In the genomic region with DNA sequence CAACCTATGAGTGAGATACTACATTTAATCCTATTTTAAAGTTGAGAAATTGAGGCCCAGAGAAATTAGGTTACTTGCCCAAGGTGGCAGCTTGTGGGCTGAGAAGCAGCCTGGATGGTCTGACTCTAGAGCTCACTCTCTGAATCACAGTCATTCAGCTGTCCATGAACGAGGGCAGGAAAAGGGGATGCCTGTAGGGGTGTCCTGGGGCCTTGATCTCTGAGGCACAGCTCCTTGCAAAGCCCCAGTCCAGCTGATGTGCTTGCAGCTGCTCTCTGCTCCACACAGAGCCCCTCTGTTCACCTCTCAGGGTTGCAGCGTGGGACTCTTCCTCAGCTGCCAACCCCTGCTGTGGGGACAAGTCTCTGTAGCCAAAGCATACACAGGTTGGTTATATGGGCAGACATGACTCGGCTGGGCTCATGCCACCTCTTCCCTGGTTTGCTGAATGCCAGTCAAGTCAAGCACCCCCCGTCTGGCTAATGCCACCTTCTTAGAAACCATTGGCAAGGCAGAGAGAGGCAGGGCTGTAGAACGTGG, we compare ENCODE assay signal across 24 cellular contexts. TPM values are rescaled to one million over a fixed set of nuclear protein-coding genes. Genes with fewer than 3 reads are reported as not detected.
DNase-seq lines count a peak whose midpoint lies in the region; ATAC-seq and TF ChIP-seq lines count a peak whose summit lies in the region.
"Had no signal": no experiment of that assay in that cellular context is flagged by ENCODE, and none has a peak within 500 bp of the region (broad histone marks: within the 10 kb centered on the region; RNA-seq: fewer than 3 reads in every experiment).

No MANE protein-coding gene starts in this region.

- H3K27ac Mint-ChIP-seq in activated CD8-positive, alpha-beta T cell treated with anti-CD3 and anti-CD28 coated beads, Interleukin-2, amount 10 ng/mL, durations not matched to agents 7 days and 5 days, result no peak overlapping the region
- no peak overlapping the region for H3K27ac Mint-ChIP-seq in activated CD8-positive, alpha-beta T cell treated with anti-CD3 and anti-CD28 coated beads for 36 hours
- peak overlapping the region in 4 of 6 donors; percentile 40 to 84 (median 68) for H3K27ac Mint-ChIP-seq in immature natural killer cell

- H3K27me3 Mint-ChIP-seq in activated CD8-positive, alpha-beta T cell treated with anti-CD3 and anti-CD28 coated beads, Interleukin-2, amount 10 ng/mL, durations not matched to agents 7 days and 5 days (ENCODE audit: low read depth), result no peaks in the 10 kb centered on the region
- H3K27me3 Mint-ChIP-seq in activated CD8-positive, alpha-beta T cell treated with anti-CD3 and anti-CD28 coated beads for 36 hours, result no peaks in the 10 kb centered on the region
- peaks cover 2 to 5% (median 5%) of the 10 kb centered on the region in 3 donors for H3K27me3 Mint-ChIP-seq in immature natural killer cell (ENCODE audit: low read depth in 3 of 3)

- CTCF ChIA-PET in activated CD8-positive, alpha-beta T cell treated with anti-CD3 and anti-CD28 coated beads, Interleukin-2, amount 10 ng/mL, durations not matched to agents 7 days and 5 days (lab: Charles Lee), result no interaction called here
- CTCF ChIA-PET in activated CD8-positive, alpha-beta T cell treated with anti-CD3 and anti-CD28 coated beads for 36 hours (lab: Charles Lee), result no interaction called here

- H3K4me1 ChIP-seq in sigmoid colon, result no peaks in the 10 kb centered on the region
- H3K4me1 ChIP-seq: Caco-2 had no signal

- H3K9me3 ChIP-seq in sigmoid colon, result no peaks in the 10 kb centered on the region
- H3K9me3 ChIP-seq: BLaER1 treated with 17β-estradiol and CSF1 and Interleukin-3, amounts not matched to agents 10 nM and 100 nM; Caco-2 had no signal

- 82 to 86% methylated on average over 5 of the region's 5 CpGs for WGBS in sigmoid colon, 2 donors

- ATAC-seq in activated CD8-positive, alpha-beta T cell treated with anti-CD3 and anti-CD28 coated beads, Interleukin-2, amount 10 ng/mL, durations not matched to agents 7 days and 5 days, result no peak
- ATAC-seq in activated CD8-positive, alpha-beta T cell treated with anti-CD3 and anti-CD28 coated beads for 36 hours, result no peak
- ATAC-seq: PC-3, SK-N-SH treated with all-trans-retinoic acid at 6 μM for 48 hours had no signal

- H3K9me3 Mint-ChIP-seq in activated CD8-positive, alpha-beta T cell treated with anti-CD3 and anti-CD28 coated beads, Interleukin-2, amount 10 ng/mL, durations not matched to agents 7 days and 5 days (ENCODE audit: insufficient read depth), result no peaks in the 10 kb centered on the region
- no peaks in the 10 kb centered on the region for H3K9me3 Mint-ChIP-seq in activated CD8-positive, alpha-beta T cell treated with anti-CD3 and anti-CD28 coated beads for 36 hours
- H3K9me3 Mint-ChIP-seq in immature natural killer cell, result no peaks in the 10 kb centered on the region
- H3K9me3 Mint-ChIP-seq: CD4-positive, alpha-beta memory T cell had no signal

- no peaks in the 10 kb centered on the region for H3K27me3 ChIP-seq in sigmoid colon
- H3K27me3 ChIP-seq: BLaER1 treated with 17β-estradiol and CSF1 and Interleukin-3, amounts not matched to agents 10 nM and 100 nM had no signal

- peak; percentile 19 for DNase-seq in activated CD8-positive, alpha-beta T cell treated with anti-CD3 and anti-CD28 coated beads, Interleukin-2, amount 10 ng/mL, durations not matched to agents 7 days and 5 days
- DNase-seq in activated CD8-positive, alpha-beta T cell treated with anti-CD3 and anti-CD28 coated beads for 36 hours, result no peak
- DNase-seq in G401 (ENCODE audit: low spot score) (peak; percentile 40), immature natural killer cell (no peak), sigmoid colon (peak; percentile 38), NCI-H524 (lab: John Stamatoyannopoulos, UW) (no peak), GDM1 (lab: John Stamatoyannopoulos, UW) (no peak)
- no peak for DNase-seq in stimulated activated CD4-positive, alpha-beta T cell treated with anti-CD3 and anti-CD28 coated beads, Interleukin-2, amount 100 ng/mL, for 24 hours
- DNase-seq: 8988T; Caco-2; CD4-positive, alpha-beta memory T cell; DMS 273 treated with DMSO at 0.1 percent for 48 hours; DMS79 treated with DMSO at 0.1 percent for 48 hours; IMR-90; NCI-H1105; NCI-H2081; NCI-H2171; NCI-H526; PC-3; SHP77 treated with DMSO at 0.1 percent for 48 hours had no signal

- intact Hi-C loops in activated CD8-positive, alpha-beta T cell treated with anti-CD3 and anti-CD28 coated beads for 36 hours (cut with micrococcal nuclease), result no loop called here
- intact Hi-C loops in sigmoid colon (cut with DNase I), result no loop called here

- no peak overlapping the region for H3K4me3 ChIP-seq in sigmoid colon
- H3K4me3 ChIP-seq: BLaER1 treated with 17β-estradiol and CSF1 and Interleukin-3, amounts not matched to agents 10 nM and 100 nM had no signal

- peaks cover 4% of the 10 kb centered on the region for H3K4me1 Mint-ChIP-seq in activated CD8-positive, alpha-beta T cell treated with anti-CD3 and anti-CD28 coated beads, Interleukin-2, amount 10 ng/mL, durations not matched to agents 7 days and 5 days (ENCODE audit: low read depth)
- H3K4me1 Mint-ChIP-seq in activated CD8-positive, alpha-beta T cell treated with anti-CD3 and anti-CD28 coated beads for 36 hours (ENCODE audit: low read depth), result peaks cover 19% of the 10 kb centered on the region
- peaks cover 34 to 39% of the 10 kb centered on the region in 2 donors for H3K4me1 Mint-ChIP-seq in immature natural killer cell

- in situ Hi-C loops in G401 (cut with HindIII; ENCODE audit: low sequenced_read_pairs), result no loop called here

- POLR2A ChIA-PET in activated CD8-positive, alpha-beta T cell treated with anti-CD3 and anti-CD28 coated beads, Interleukin-2, amount 10 ng/mL, durations not matched to agents 7 days and 5 days (lab: Charles Lee), result no interaction called here
- POLR2A ChIA-PET in activated CD8-positive, alpha-beta T cell treated with anti-CD3 and anti-CD28 coated beads for 36 hours (lab: Charles Lee), result no interaction called here

- no peaks in the 10 kb centered on the region for H3K36me3 Mint-ChIP-seq in activated CD8-positive, alpha-beta T cell treated with anti-CD3 and anti-CD28 coated beads, Interleukin-2, amount 10 ng/mL, durations not matched to agents 7 days and 5 days (ENCODE audit: low read depth)
- no peaks in the 10 kb centered on the region for H3K36me3 Mint-ChIP-seq in activated CD8-positive, alpha-beta T cell treated with anti-CD3 and anti-CD28 coated beads for 36 hours (ENCODE audit: low read depth)
- H3K36me3 Mint-ChIP-seq in immature natural killer cell, result no peaks in the 10 kb centered on the region
- H3K36me3 Mint-ChIP-seq: CD4-positive, alpha-beta memory T cell had no signal

- no peak for TF ChIP-seq POLR2A in sigmoid colon (IDR thresholded peaks at IDR 0.05)

- TF ChIP-seq EP300 in sigmoid colon (IDR thresholded peaks at IDR 0.05), result no peak

- TF ChIP-seq CTCF in activated CD8-positive, alpha-beta T cell treated with anti-CD3 and anti-CD28 coated beads for 36 hours (IDR thresholded peaks at IDR 0.05), result no peak
- no peak for TF ChIP-seq CTCF in sigmoid colon (IDR thresholded peaks at IDR 0.05)

- H3K36me3 ChIP-seq in sigmoid colon, result no peaks in the 10 kb centered on the region
- H3K36me3 ChIP-seq: BLaER1 treated with 17β-estradiol and CSF1 and Interleukin-3, amounts not matched to agents 10 nM and 100 nM had no signal

- no peak overlapping the region for H3K27ac ChIP-seq in sigmoid colon
- H3K27ac ChIP-seq: BLaER1 treated with 17β-estradiol and CSF1 and Interleukin-3, amounts not matched to agents 10 nM and 100 nM; KMS-11 had no signal

- no peak overlapping the region for H3K4me3 Mint-ChIP-seq in activated CD8-positive, alpha-beta T cell treated with anti-CD3 and anti-CD28 coated beads, Interleukin-2, amount 10 ng/mL, durations not matched to agents 7 days and 5 days
- H3K4me3 Mint-ChIP-seq in activated CD8-positive, alpha-beta T cell treated with anti-CD3 and anti-CD28 coated beads for 36 hours, result no peak overlapping the region
- H3K4me3 Mint-ChIP-seq in immature natural killer cell, result peak overlapping the region in 3 of 5 donors; percentile 27 to 71 (median 61)
- H3K4me3 Mint-ChIP-seq: CD4-positive, alpha-beta memory T cell had no signal

RNA-seq across cellular contexts. Expression of a gene that starts 56.8 kb away (rescaled TPM):
- not detected for total RNA-seq in activated CD8-positive, alpha-beta T cell treated with anti-CD3 and anti-CD28 coated beads, Interleukin-2, amount 10 ng/mL, durations not matched to agents 7 days and 5 days
- under 1 TPM in 1 of 2 experiments, not detected in 1; 0.11 TPM for total RNA-seq in activated CD8-positive, alpha-beta T cell treated with anti-CD3 and anti-CD28 coated beads for 36 hours
- total RNA-seq in G401 (2014; rRNA removed; shearing (Covaris generic)), result not detected in 2 replicates
- not detected for polyA plus RNA-seq in immature natural killer cell
- total RNA-seq in sigmoid colon, result 10 to 100 TPM in 3 of 4 donors, 1 to 10 TPM in 1; 8.1 to 32.7 (median 18.1) TPM
- polyA plus RNA-seq in sigmoid colon, result 1 to 10 TPM in 2 of 3 donors, under 1 TPM in 1; 0.92 to 1.8 (median 1.2) TPM
- total RNA-seq: CD4-positive, alpha-beta memory T cell; RPMI7951 had no signal
- polyA plus RNA-seq: CD4-positive, alpha-beta memory T cell had no signal

Comparison
In these comparisons a context has a peak if more than half of its experiments do, and no peak if none do; other contexts are left out.
1. DNase-seq: peak in activated CD8-positive, alpha-beta T cell treated with anti-CD3 and anti-CD28 coated beads, Interleukin-2, amount 10 ng/mL, durations not matched to agents 7 days and 5 days (single experiment), G401 (single experiment) and sigmoid colon (single experiment); none in activated CD8-positive, alpha-beta T cell treated with anti-CD3 and anti-CD28 coated beads for 36 hours (single experiment), immature natural killer cell (0 of 3), NCI-H524 (0 of 2), GDM1 (single experiment) and stimulated activated CD4-positive, alpha-beta T cell treated with anti-CD3 and anti-CD28 coated beads, Interleukin-2, amount 100 ng/mL, for 24 hours (0 of 2).
2. H3K27ac Mint-ChIP-seq: peak in immature natural killer cell (4 of 6); none in activated CD8-positive, alpha-beta T cell treated with anti-CD3 and anti-CD28 coated beads, Interleukin-2, amount 10 ng/mL, durations not matched to agents 7 days and 5 days (single experiment) and activated CD8-positive, alpha-beta T cell treated with anti-CD3 and anti-CD28 coated beads for 36 hours (single experiment).
3. H3K4me3 Mint-ChIP-seq: peak in immature natural killer cell (3 of 5); none in activated CD8-positive, alpha-beta T cell treated with anti-CD3 and anti-CD28 coated beads, Interleukin-2, amount 10 ng/mL, durations not matched to agents 7 days and 5 days (single experiment) and activated CD8-positive, alpha-beta T cell treated with anti-CD3 and anti-CD28 coated beads for 36 hours (single experiment).